In genomic region chr1:65896721-65897120, GRCh38 we compare ENCODE assay signal across 17 cellular contexts.
"Had no signal": no experiment of that assay in that cellular context is flagged by ENCODE, and none has a peak within 500 bp of the region (broad histone marks: within the 10 kb centered on the region; RNA-seq: fewer than 3 reads in every experiment).

No MANE protein-coding gene starts in this region.

- ATAC-seq: activated CD8-positive, alpha-beta memory T cell treated with anti-CD3 and anti-CD28 coated beads, Interleukin-2, amount 10 ng/mL, durations not matched to agents 7 days and 5 days had no signal

- H3K27me3 ChIP-seq: hepatocyte, suprapubic skin, transverse colon, vagina had no signal

- H2AFZ ChIP-seq: hepatocyte had no signal

- H3K4me1 ChIP-seq: suprapubic skin, transverse colon, vagina had no signal

- H3K4me3 ChIP-seq: hepatocyte, lung, suprapubic skin, transverse colon, vagina had no signal

- DNase-seq: activated B cell treated with CpG ODN at 0.5 μM for 24 hours; activated CD4-positive, alpha-beta memory T cell treated with anti-CD3 and anti-CD28 coated beads, Interleukin-2, amount 10 ng/mL, durations not matched to agents 7 days and 5 days; activated CD4-positive, alpha-beta T cell treated with anti-CD3 and anti-CD28 coated beads for 4 hours; activated CD8-positive, alpha-beta memory T cell treated with anti-CD3 and anti-CD28 coated beads, Interleukin-2, amount 10 ng/mL, durations not matched to agents 7 days and 5 days; activated naive CD8-positive, alpha-beta T cell treated with anti-CD3 and anti-CD28 coated beads, Interleukin-2, amount 10 ng/mL, durations not matched to agents 7 days and 5 days; cortex of kidney; effector CD4-positive, alpha-beta T cell; midbrain; nephron progenitor cell; nucleus accumbens; posterior cingulate gyrus; retina; transverse colon had no signal

- H3K27ac ChIP-seq: hepatocyte, suprapubic skin, transverse colon, vagina had no signal

- H3K9me3 ChIP-seq: suprapubic skin, vagina had no signal

- H3K4me2 ChIP-seq: hepatocyte had no signal

- H3K79me2 ChIP-seq: hepatocyte had no signal

- H3K36me3 ChIP-seq: suprapubic skin, transverse colon, vagina had no signal
